In the genomic region with DNA sequence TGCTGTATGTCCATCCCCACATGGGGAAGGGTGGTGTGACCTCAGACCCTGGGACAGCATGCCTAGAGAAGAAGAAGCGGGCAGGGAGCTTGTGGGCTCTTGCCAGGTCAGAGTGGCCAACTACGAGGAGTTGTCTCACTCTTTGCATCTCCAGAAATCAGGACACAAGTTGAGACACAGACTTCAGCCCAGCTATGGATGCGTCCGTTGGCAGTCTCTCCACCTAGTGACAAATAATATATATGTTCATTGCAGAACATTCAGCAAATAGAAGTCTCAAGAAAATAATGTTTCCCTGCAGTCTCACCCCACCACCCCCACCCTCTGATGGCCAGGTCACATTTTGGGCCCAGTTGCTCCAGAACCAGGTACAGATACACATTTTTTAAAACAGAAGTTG, we compare ENCODE assay signal across 14 cellular contexts.
A peak's percentile ranks its signal among the peaks of the same experiment; 100 is the strongest.
DNase-seq lines count a peak whose midpoint lies in the region; ATAC-seq and TF ChIP-seq lines count a peak whose summit lies in the region.
"Had no signal": no experiment of that assay in that cellular context is flagged by ENCODE, and none has a peak within 500 bp of the region (broad histone marks: within the 10 kb centered on the region; RNA-seq: fewer than 3 reads in every experiment).

No MANE protein-coding gene starts in this region.

- intact Hi-C loops in heart right ventricle (cut with DNase I), result loop anchor here in 1 of 10 donors (5.0 kb wide), 1 partner anchor 77 kb away; a partner anchor contains a TSS
- intact Hi-C loops in Right ventricle myocardium superior (cut with DNase I), result no loop called here
- intact Hi-C loops in OCI-LY7 (cut with micrococcal nuclease; ENCODE audit: unreplicated experiment), result loop anchor here (2.0 kb wide), 1 partner anchor 26 kb away; no protein-coding TSS in a partner anchor
- intact Hi-C loops in naive thymus-derived CD4-positive, alpha-beta T cell (cut with micrococcal nuclease), result no loop called here
- intact Hi-C loops in gastrocnemius medialis (cut with DNase I; ENCODE audit: low total_unique reads), result no loop called here

- peaks cover 22 to 64% (median 57%) of the 10 kb centered on the region in 7 donors for H3K4me1 Mint-ChIP-seq in naive thymus-derived CD4-positive, alpha-beta T cell

- H3K4me3 ChIP-seq in heart right ventricle (no peak overlapping the region), OCI-LY7 (ENCODE audit: low read depth, low read length, poor library complexity, severe bottlenecking) (peak overlapping the region; percentile 61), gastrocnemius medialis (no peak overlapping the region)
- H3K4me3 ChIP-seq in naive thymus-derived CD4-positive, alpha-beta T cell (ENCODE audit: low read length), result no peak overlapping the region
- H3K4me3 ChIP-seq: MG63 had no signal

- CTCF ChIA-PET in OCI-LY7 (lab: Charles Lee; ENCODE audit: unreplicated experiment), result no interaction called here
- CTCF ChIA-PET in naive thymus-derived CD4-positive, alpha-beta T cell (lab: Charles Lee), result interaction anchor here (0.9 to 1.5 kb wide), 3 partner anchors 9 to 101 kb away, joined by 3 to 5 read pairs (median 3); no protein-coding TSS in a partner anchor

- BruUV-seq in OCI-LY7 (replicated peaks; lab: Mats Ljungman, UMichigan), result no TSS peak

- no peaks in the 10 kb centered on the region for H3K27me3 ChIP-seq in heart right ventricle
- no peaks in the 10 kb centered on the region for H3K27me3 ChIP-seq in naive thymus-derived CD4-positive, alpha-beta T cell (ENCODE audit: control insufficient read depth in 2 of 2, insufficient read depth in 2 of 2, low read length in 2 of 2)
- no peaks in the 10 kb centered on the region for H3K27me3 ChIP-seq in gastrocnemius medialis
- H3K27me3 ChIP-seq: MG63 had no signal

- TF ChIP-seq POLR2A in gastrocnemius medialis (IDR thresholded peaks at IDR 0.05), result no peak

- no peaks in the 10 kb centered on the region for H4K20me1 ChIP-seq in OCI-LY7 (ENCODE audit: insufficient read depth, low read length)

- H3K4me1 ChIP-seq in heart right ventricle (peaks cover 5 to 91% (median 45%) of the 10 kb centered on the region in 9 donors), OCI-LY7 (ENCODE audit: insufficient read depth, low read length, poor library complexity, severe bottlenecking) (peaks cover 100% of the 10 kb centered on the region), gastrocnemius medialis (peaks cover 14 to 19% of the 10 kb centered on the region in 2 donors)
- peaks cover 7 to 46% of the 10 kb centered on the region in 2 donors for H3K4me1 ChIP-seq in naive thymus-derived CD4-positive, alpha-beta T cell (ENCODE audit: control insufficient read depth in 2 of 2, insufficient read depth in 2 of 2, low read length in 2 of 2)

- no peaks in the 10 kb centered on the region for H3K9me2 ChIP-seq in OCI-LY7 (ENCODE audit: insufficient read depth, low read length)

- H3K79me2 ChIP-seq in OCI-LY7 (ENCODE audit: insufficient read depth, low read depth, low read length), result peaks cover 46% of the 10 kb centered on the region; the same call in 1 of the 2 replicates

- no peaks in the 10 kb centered on the region for H3K27me3 Mint-ChIP-seq in naive thymus-derived CD4-positive, alpha-beta T cell

- WGBS in heart right ventricle, 2 donors, result 75 to 77% methylated on average over 4 of the region's 4 CpGs

- peak overlapping the region; percentile 84 for H3K4me2 ChIP-seq in OCI-LY7 (ENCODE audit: low read length)

- H3K36me3 ChIP-seq in heart right ventricle (no peaks in the 10 kb centered on the region), OCI-LY7 (ENCODE audit: insufficient read depth, low read length) (peaks cover 20% of the 10 kb centered on the region; the same call in 1 of the 2 replicates), gastrocnemius medialis (no peaks in the 10 kb centered on the region)
- no peaks in the 10 kb centered on the region for H3K36me3 ChIP-seq in naive thymus-derived CD4-positive, alpha-beta T cell (ENCODE audit: control insufficient read depth in 2 of 3, insufficient read depth in 3 of 3, low read length in 3 of 3)
- H3K36me3 ChIP-seq: MG63 had no signal

- no peak overlapping the region for H2AFZ ChIP-seq in OCI-LY7 (ENCODE audit: low read length)

- TF ChIP-seq CTCF in heart right ventricle (IDR thresholded peaks at IDR 0.05) (no peak), OCI-LY7 (conservative IDR thresholded peaks at IDR 0.05; ENCODE audit: low read length) (peak; percentile 41), gastrocnemius medialis (IDR thresholded peaks at IDR 0.05 in 4 of 5, conservative IDR thresholded peaks at IDR 0.05 in 1 of 5) (no peak)

- in situ Hi-C loops in gastrocnemius medialis (cut with MboI; ENCODE audit: low sequenced_read_pairs in 4 of 4), result no loop called here

- no peak for DNase-seq in heart right ventricle
- DNase-seq in Right ventricle myocardium superior, result no peak
- no peak for DNase-seq in OCI-LY7 (ENCODE audit: low spot score)
- no peak for DNase-seq in naive thymus-derived CD4-positive, alpha-beta T cell
- DNase-seq in SHP77 (lab: John Stamatoyannopoulos, UW), result no peak
- no peak for DNase-seq in gastrocnemius medialis
- no peak for DNase-seq in stimulated activated CD4-positive, alpha-beta T cell treated with anti-CD3 and anti-CD28 coated beads, Interleukin-4, amount 100 ng/mL, for 4 hours
- DNase-seq: Calu3, DND-41, GF-D8, KBM-7, MG63 had no signal

- POLR2A ChIA-PET in OCI-LY7 (lab: Charles Lee), result interaction anchor here (0.7 to 1.3 kb wide), 4 partner anchors 9 to 77 kb away, joined by 3 to 5 read pairs (median 4); no protein-coding TSS in a partner anchor
- POLR2A ChIA-PET in naive thymus-derived CD4-positive, alpha-beta T cell (lab: Charles Lee), result no interaction called here

- H3K9me3 Mint-ChIP-seq in naive thymus-derived CD4-positive, alpha-beta T cell, result peaks cover 0 to 2% (median 0%) of the 10 kb centered on the region in 11 donors

- ATAC-seq in heart right ventricle (no peak), Right ventricle myocardium superior (ENCODE audit: poor library complexity) (no peak), GM21423 (IDR thresholded peaks at IDR 0.05; ENCODE audit: unreplicated experiment) (no peak), gastrocnemius medialis (no peak)
- ATAC-seq in naive thymus-derived CD4-positive, alpha-beta T cell, result no peak

- H3K36me3 Mint-ChIP-seq in naive thymus-derived CD4-positive, alpha-beta T cell, result no peaks in the 10 kb centered on the region

- peak overlapping the region in 7 of 10 donors; percentile 16 to 55 (median 35) for H3K27ac ChIP-seq in heart right ventricle
- H3K27ac ChIP-seq in OCI-LY7 (ENCODE audit: low read depth, low read length, poor library complexity, severe bottlenecking), result peak overlapping the region; percentile 98
- peak overlapping the region; percentile 65 for H3K27ac ChIP-seq in naive thymus-derived CD4-positive, alpha-beta T cell (ENCODE audit: low read depth, low read length)
- no peak overlapping the region for H3K27ac ChIP-seq in gastrocnemius medialis
- H3K27ac ChIP-seq: HL-60 had no signal

- H3K9me3 ChIP-seq in heart right ventricle (no peaks in the 10 kb centered on the region), OCI-LY7 (ENCODE audit: low read length) (no peaks in the 10 kb centered on the region), gastrocnemius medialis (no peaks in the 10 kb centered on the region)
- H3K9me3 ChIP-seq in naive thymus-derived CD4-positive, alpha-beta T cell (ENCODE audit: control insufficient read depth in 2 of 3, low read length in 3 of 3), result no peaks in the 10 kb centered on the region
- H3K9me3 ChIP-seq: MG63 had no signal

- peak overlapping the region in 3 of 10 donors; percentile 14 to 88 (median 27) for H3K4me3 Mint-ChIP-seq in naive thymus-derived CD4-positive, alpha-beta T cell

- H3K27ac Mint-ChIP-seq in naive thymus-derived CD4-positive, alpha-beta T cell, result peak overlapping the region in 8 of 9 donors; percentile 7 to 97 (median 89)

Comparison
In these comparisons a context has a peak if more than half of its experiments do, and no peak if none do; other contexts are left out.
1. H3K27ac ChIP-seq: peak in heart right ventricle (7 of 10), OCI-LY7 (single experiment) and naive thymus-derived CD4-positive, alpha-beta T cell (single experiment); none in gastrocnemius medialis (0 of 4).